Comparison of ENCODE assay signal across 23 cellular contexts in the genomic region with DNA sequence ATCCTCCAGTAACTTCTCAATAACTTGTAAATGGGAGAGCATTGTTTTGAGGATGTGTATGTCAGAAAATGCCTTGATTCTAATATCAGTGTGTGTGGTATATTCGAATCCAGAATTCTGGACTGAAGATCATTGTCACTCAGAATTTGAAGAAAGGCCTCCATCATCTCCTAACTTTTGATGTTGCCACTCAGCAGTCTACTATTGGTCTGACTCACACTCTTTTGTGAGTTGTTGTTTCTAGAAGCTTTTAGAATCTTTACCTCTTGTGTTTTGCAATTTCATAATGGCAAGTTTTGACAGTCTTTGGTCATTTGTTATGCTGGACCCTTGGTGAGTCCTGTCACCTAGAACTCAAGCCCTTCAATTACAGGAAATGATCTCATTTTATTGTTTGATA.
"Had no signal": no experiment of that assay in that cellular context is flagged by ENCODE, and none has a peak within 500 bp of the region (broad histone marks: within the 10 kb centered on the region; RNA-seq: fewer than 3 reads in every experiment).

No MANE protein-coding gene starts in this region.

- ATAC-seq: naive thymus-derived CD4-positive, alpha-beta T cell; psoas muscle; right cardiac atrium; right lobe of liver; stimulated activated effector memory CD8-positive, alpha-beta T cell treated with anti-CD3 and anti-CD28 coated beads, Interleukin-12 subunit alpha, Interleukin-12 subunit beta, amount 100 ng/mL, for 72 hours; stimulated activated naive B cell treated with anti-CD40 and anti-IgM and Interleukin-4, amounts not matched to agents 10 μg/mL and 1 μg/mL and 100 μg/mL, for 72 hours had no signal

- H3K27me3 Mint-ChIP-seq: naive thymus-derived CD4-positive, alpha-beta T cell; progenitor cell of endocrine pancreas had no signal

- H3K4me3 Mint-ChIP-seq: naive thymus-derived CD4-positive, alpha-beta T cell; nephron; neural progenitor cell; stimulated activated effector memory CD8-positive, alpha-beta T cell treated with anti-CD3 and anti-CD28 coated beads, Interleukin-12 subunit alpha, Interleukin-12 subunit beta, amount 100 ng/mL, for 72 hours; stimulated activated naive B cell treated with anti-CD40 and anti-IgM and Interleukin-4, amounts not matched to agents 10 μg/mL and 1 μg/mL and 100 μg/mL, for 72 hours had no signal

- H3K36me3 Mint-ChIP-seq: neural progenitor cell had no signal

- DNase-seq: naive thymus-derived CD4-positive, alpha-beta T cell; occipital lobe; ovary; posterior cingulate gyrus; psoas muscle; right cardiac atrium; right lobe of liver; sigmoid colon; small intestine; stimulated activated CD4-positive, alpha-beta T cell treated with anti-CD3 and anti-CD28 coated beads, Interleukin-15, amount 100 ng/mL, for 24 hours; stimulated activated CD4-positive, alpha-beta T cell treated with anti-CD3 and anti-CD28 coated beads, Interleukin-2, amount 100 ng/mL, for 24 hours; stimulated activated CD4-positive, alpha-beta T cell treated with anti-CD3 and anti-CD28 coated beads, Interleukin-2, amount 100 ng/mL, for 48 hours; stimulated activated CD4-positive, alpha-beta T cell treated with anti-CD3 and anti-CD28 coated beads, Interleukin-4, amount 100 ng/mL, for 24 hours; stimulated activated naive B cell treated with anti-CD40 and anti-IgM and Interleukin-4, amounts not matched to agents 10 μg/mL and 1 μg/mL and 100 μg/mL, for 72 hours; stimulated activated naive CD4-positive, alpha-beta T cell treated with Interleukin-2 at 50 U/mL for 16 hours; stomach; thyroid gland; trophoblast cell; upper lobe of left lung had no signal

- H3K4me1 Mint-ChIP-seq: nephron, neural progenitor cell had no signal

- H3K27ac Mint-ChIP-seq: nephron; neural progenitor cell; progenitor cell of endocrine pancreas; stimulated activated effector memory CD8-positive, alpha-beta T cell treated with anti-CD3 and anti-CD28 coated beads, Interleukin-12 subunit alpha, Interleukin-12 subunit beta, amount 100 ng/mL, for 72 hours; stimulated activated naive B cell treated with anti-CD40 and anti-IgM and Interleukin-4, amounts not matched to agents 10 μg/mL and 1 μg/mL and 100 μg/mL, for 72 hours had no signal
